Comparison of ENCODE assay signal across 21 cellular contexts in genomic region chr16:23171234-23171948, GRCh38. TPM values are rescaled to one million over a fixed set of nuclear protein-coding genes. Genes with fewer than 3 reads are reported as not detected.
DNase-seq lines count a peak whose midpoint lies in the region; FAIRE-seq and TF ChIP-seq lines count a peak whose summit lies in the region.
"Had no signal": no experiment of that assay in that cellular context is flagged by ENCODE, and none has a peak within 500 bp of the region (broad histone marks: within the 10 kb centered on the region; RNA-seq: fewer than 3 reads in every experiment).

No MANE protein-coding gene starts in this region.

- CTCF ChIA-PET in H1 (lab: Charles Lee; ENCODE audit: partially characterized antibody) = interaction anchor here (1.6 kb wide), 1 partner anchor 13 kb away, joined by 4 read pairs; no protein-coding TSS in a partner anchor

- H3K36me3 ChIP-seq in H1 (ENCODE audit: control insufficient read depth in 2 of 4, insufficient read depth in 4 of 4, low read length in 3 of 4) = no peaks in the 10 kb centered on the region

- no peak overlapping the region for H2AK5ac ChIP-seq in H1 (ENCODE audit: low read depth, low read length)

- H3K4me1 Mint-ChIP-seq in activated T-helper 2 cell treated with anti-CD3 and anti-CD28 coated beads, Interferon-gamma antibody, Interleukin-2, Interleukin-4, amounts not matched to agents 10 μg/mL and 5 μg/mL and 100 μg/mL, durations not matched to agents 14 hours and 24 hours and 36 hours (ENCODE audit: low read depth) = no peaks in the 10 kb centered on the region
- H3K4me1 Mint-ChIP-seq: immature natural killer cell, natural killer cell had no signal

- intact Hi-C loops in activated T-helper 2 cell treated with anti-CD3 and anti-CD28 coated beads, Interferon-gamma antibody, Interleukin-2, Interleukin-4, amounts not matched to agents 10 μg/mL and 5 μg/mL and 100 μg/mL, durations not matched to agents 14 hours and 24 hours and 36 hours (cut with micrococcal nuclease) = no loop called here

- H2BK5ac ChIP-seq in H1 (ENCODE audit: low read depth, low read length) = no peak overlapping the region

- H3K27me3 Mint-ChIP-seq in activated T-helper 2 cell treated with anti-CD3 and anti-CD28 coated beads, Interferon-gamma antibody, Interleukin-2, Interleukin-4, amounts not matched to agents 10 μg/mL and 5 μg/mL and 100 μg/mL, durations not matched to agents 14 hours and 24 hours and 36 hours (ENCODE audit: low read depth) = peaks cover 31% of the 10 kb centered on the region

- no peak overlapping the region for H2BK20ac ChIP-seq in H1 (ENCODE audit: low read length)

- H4K20me1 ChIP-seq in H1 (replicated peaks in 1 of 2; ENCODE audit: control insufficient read depth in 1 of 2, insufficient read depth in 2 of 2, low read length in 2 of 2) = no peaks in the 10 kb centered on the region

- POLR2A ChIA-PET in H1 (lab: Charles Lee; ENCODE audit: partially characterized antibody) = no interaction called here

- no peak overlapping the region for H4K5ac ChIP-seq in H1 (ENCODE audit: insufficient read length, low read depth, low read length)

- no peak overlapping the region for H3K23ac ChIP-seq in H1 (ENCODE audit: insufficient read length)

- FAIRE-seq in H1 (lab: Jason Lieb, UNC) (no peak), urothelium cell line (lab: Jason Lieb, UNC) (no peak)

- H3K23me2 ChIP-seq in H1 (ENCODE audit: low read depth, low read length) = no peaks in the 10 kb centered on the region

- no peak for TF ChIP-seq POLR2A in H1 (IDR thresholded peaks at IDR 0.05; ENCODE audit: control extremely low read depth in 1 of 2, low read depth in 2 of 2, low read length in 2 of 2)

- no peak overlapping the region for H3K4ac ChIP-seq in H1 (replicated peaks; ENCODE audit: insufficient read length, low read depth, low read length)

- H4K91ac ChIP-seq in H1 (replicated peaks; ENCODE audit: insufficient read length, low read length) = no peak overlapping the region

- H3K36me3 Mint-ChIP-seq in activated T-helper 2 cell treated with anti-CD3 and anti-CD28 coated beads, Interferon-gamma antibody, Interleukin-2, Interleukin-4, amounts not matched to agents 10 μg/mL and 5 μg/mL and 100 μg/mL, durations not matched to agents 14 hours and 24 hours and 36 hours (ENCODE audit: low read depth) = no peaks in the 10 kb centered on the region
- H3K36me3 Mint-ChIP-seq: CD8-positive, alpha-beta T cell; immature natural killer cell; natural killer cell had no signal

- no peak for TF ChIP-seq EP300 in H1 (IDR thresholded peaks at IDR 0.05; ENCODE audit: borderline replicate concordance in 1 of 2, low read depth in 2 of 2, low read length in 2 of 2)

- no peak overlapping the region for H3K14ac ChIP-seq in H1 (ENCODE audit: insufficient read length)

- H2BK12ac ChIP-seq in H1 (ENCODE audit: low read depth, low read length) = no peak overlapping the region

- no peaks in the 10 kb centered on the region; a peak in 1 of 7 replicates for H3K27me3 ChIP-seq in H1 (replicated peaks in 1 of 4; ENCODE audit: control insufficient read depth in 3 of 4, extremely low read depth in 1 of 4, insufficient read depth in 3 of 4, low read length in 3 of 4)

- H2AFZ ChIP-seq in H1 (ENCODE audit: low read length) = no peak overlapping the region

- 89% methylated on average over 11 of the region's 11 CpGs; no CpG with 5 or more reads in 1 of the 2 experiments for WGBS in H1 (ENCODE audit: extremely low coverage in 1 of 2, insufficient coverage in 1 of 2, insufficient read length in 1 of 2, insufficient replicate concordance in 2 of 2, low coverage in 1 of 2, low lambda C conversion rate in 2 of 2, missing lambda C conversion rate in 1 of 2), 2 experiments

- no peak overlapping the region for H3K27ac Mint-ChIP-seq in activated T-helper 2 cell treated with anti-CD3 and anti-CD28 coated beads, Interferon-gamma antibody, Interleukin-2, Interleukin-4, amounts not matched to agents 10 μg/mL and 5 μg/mL and 100 μg/mL, durations not matched to agents 14 hours and 24 hours and 36 hours
- H3K27ac Mint-ChIP-seq: CD8-positive, alpha-beta T cell; immature natural killer cell; natural killer cell had no signal

- H4K8ac ChIP-seq in H1 (ENCODE audit: extremely low read depth, insufficient read depth, low read length) = no peak overlapping the region

- H3K18ac ChIP-seq in H1 (ENCODE audit: extremely low read depth, low read length) = no peak overlapping the region

- H3K9me3 ChIP-seq in H1 (ENCODE audit: insufficient read depth in 2 of 2, low read depth in 1 of 2, low read length in 1 of 2) = no peaks in the 10 kb centered on the region

- peak overlapping the region; percentile 46; the same call in 1 of the 2 replicates for H2BK15ac ChIP-seq in H1 (ENCODE audit: low read length)

- no peak overlapping the region for H3K27ac ChIP-seq in H1 (ENCODE audit: low read depth, low read length)
- H3K27ac ChIP-seq: SK-N-MC had no signal

- H3K79me1 ChIP-seq in H1 (ENCODE audit: low read depth, low read length) = no peaks in the 10 kb centered on the region

- H3K4me3 ChIP-seq in H1 (ENCODE audit: extremely low read depth in 1 of 4, insufficient read depth in 2 of 4, low read depth in 3 of 4, low read length in 4 of 4) = no peak overlapping the region
- H3K4me3 ChIP-seq: lung, SK-N-MC, smooth muscle cell had no signal

- H3K79me2 ChIP-seq in H1 (ENCODE audit: control insufficient read depth in 1 of 2, insufficient read depth in 2 of 2, low read length in 2 of 2) = no peaks in the 10 kb centered on the region

- no peak overlapping the region for H2BK120ac ChIP-seq in H1 (replicated peaks; ENCODE audit: low read depth, low read length)

- TF ChIP-seq CTCF in H1 (IDR thresholded peaks at IDR 0.05; ENCODE audit: control extremely low read depth in 1 of 3, insufficient read depth in 1 of 3, low read depth in 1 of 3, low read length in 3 of 3) = no peak

- H3K9me3 Mint-ChIP-seq in activated T-helper 2 cell treated with anti-CD3 and anti-CD28 coated beads, Interferon-gamma antibody, Interleukin-2, Interleukin-4, amounts not matched to agents 10 μg/mL and 5 μg/mL and 100 μg/mL, durations not matched to agents 14 hours and 24 hours and 36 hours = no peaks in the 10 kb centered on the region
- H3K9me3 Mint-ChIP-seq: CD8-positive, alpha-beta T cell; immature natural killer cell; natural killer cell had no signal

- no peak overlapping the region for H3K9ac ChIP-seq in H1 (replicated peaks in 1 of 4; ENCODE audit: extremely low read depth in 1 of 4, low read depth in 3 of 4, low read length in 3 of 4)

- no peak overlapping the region for H3K4me2 ChIP-seq in H1 (ENCODE audit: insufficient read depth in 1 of 2, low read depth in 2 of 2, low read length in 2 of 2)
- H3K4me2 ChIP-seq: smooth muscle cell had no signal

- DNase-seq in GM04503 (ENCODE audit: low read depth) = peak; percentile 21
- peak; percentile 30 for DNase-seq in NCI-H460 (ENCODE audit: extremely low read depth, low read depth)
- DNase-seq in H1 (ENCODE audit: low read depth in 1 of 2, low spot score in 2 of 2) = no peak
- DNase-seq in urothelium cell line (ENCODE audit: low spot score) = peak; percentile 38
- no peak for DNase-seq in NCI-H526 treated with DMSO at 0.1 percent for 48 hours (lab: John Stamatoyannopoulos, UW)
- DNase-seq in activated T-helper 2 cell treated with anti-CD3 and anti-CD28 coated beads, Interferon-gamma antibody, Interleukin-2, Interleukin-4, amounts not matched to agents 10 μg/mL and 5 μg/mL and 100 μg/mL, durations not matched to agents 14 hours and 24 hours and 36 hours (ENCODE audit: low spot score) = no peak
- DNase-seq in 8988T = no peak
- DNase-seq: activated CD4-positive, alpha-beta T cell treated with anti-CD3 and anti-CD28 coated beads for 4 hours; activated CD8-positive, alpha-beta memory T cell treated with anti-CD3 and anti-CD28 coated beads, Interleukin-2, amount 50 U/mL, for 4 hours; activated gamma-delta T cell; CD8-positive, alpha-beta T cell; glutamatergic neuron; immature natural killer cell; natural killer cell; NCI-H2029; NCI-H524; posterior cingulate gyrus; T1000 had no signal

- H3K4me3 Mint-ChIP-seq in activated T-helper 2 cell treated with anti-CD3 and anti-CD28 coated beads, Interferon-gamma antibody, Interleukin-2, Interleukin-4, amounts not matched to agents 10 μg/mL and 5 μg/mL and 100 μg/mL, durations not matched to agents 14 hours and 24 hours and 36 hours (ENCODE audit: low read depth) = no peak overlapping the region
- H3K4me3 Mint-ChIP-seq: CD8-positive, alpha-beta T cell; immature natural killer cell; natural killer cell had no signal

- peaks cover 0 to 3% (median 0%) of the 10 kb centered on the region in 4 experiments; a peak in 1 of 7 replicates for H3K4me1 ChIP-seq in H1 (replicated peaks in 1 of 4; ENCODE audit: control insufficient read depth in 3 of 4, insufficient read depth in 4 of 4, low read length in 3 of 4)

- H3K56ac ChIP-seq in H1 (replicated peaks; ENCODE audit: insufficient read length, low read depth, low read length) = no peak overlapping the region

- TF ChIP-seq RAD21 in H1 (IDR thresholded peaks at IDR 0.05 in 1 of 2, conservative IDR thresholded peaks at IDR 0.05 in 1 of 2; ENCODE audit: low read depth in 2 of 2, low read length in 2 of 2) = no peak

RNA-seq across cellular contexts. Expression of gene SCNN1G, which starts 11.2 kb away (rescaled TPM):
- total RNA-seq in NCI-H460 (2014; rRNA removed; shearing (Covaris generic)) = not detected in 2 replicates
- not detected in 2 replicates for polyA plus RNA-seq in NCI-H460 (2014; cell fraction: nucleus; rRNA removed)
- 0.99 and 1.1 TPM in 2 replicates for total RNA-seq in H1 (2021; fragmentation: NEBNext Ultra II Directional; extraction: Animal tissue kit (Norgen Biotek cat#: 25700))
- polyA plus RNA-seq in H1 (2011; rRNA removed) = 0.73 and 1.9 TPM in 2 replicates
- polyA plus RNA-seq in H1 (2011; cell fraction: cytosol; rRNA removed) = 1.0 TPM
- 1.3 TPM for polyA plus RNA-seq in H1 (2011; cell fraction: nucleus; rRNA removed)
- polyA plus RNA-seq in H1 (2012, experiment 1 of 2) = 1.1 to 1.7 TPM (median 1.4 TPM) in 4 replicates
- polyA plus RNA-seq in H1 (2012, experiment 2 of 2) = 0.73 TPM
- 0.41 TPM for polyA plus RNA-seq in H1 (2013, experiment 1 of 2)
- 0.33 TPM for polyA plus RNA-seq in H1 (2013, experiment 2 of 2)
- 1.7 and 2.0 TPM in 2 replicates for polyA minus RNA-seq in H1 (2011; rRNA and poly(A)+ RNA removed)
- polyA minus RNA-seq in H1 (2011; cell fraction: cytosol; rRNA and poly(A)+ RNA removed) = 1.2 TPM
- polyA minus RNA-seq in H1 (2011; cell fraction: nucleus; rRNA and poly(A)+ RNA removed) = 1.1 TPM
- not detected in 2 replicates for total RNA-seq in activated T-helper 2 cell treated with anti-CD3 and anti-CD28 coated beads, Interferon-gamma antibody, Interleukin-2, Interleukin-4, amounts not matched to agents 10 μg/mL and 5 μg/mL and 100 μg/mL, durations not matched to agents 14 hours and 24 hours and 36 hours
- total RNA-seq: CD8-positive, alpha-beta T cell; natural killer cell; smooth muscle cell had no signal
- polyA plus RNA-seq: immature natural killer cell, smooth muscle cell had no signal

RNA-seq across cellular contexts. Expression of gene USP31, which starts 22.1 kb away (rescaled TPM):
- total RNA-seq in NCI-H460 (2014; rRNA removed; shearing (Covaris generic)) = 7.5 and 8.5 TPM in 2 replicates
- 4.9 and 7.0 TPM in 2 replicates for polyA plus RNA-seq in NCI-H460 (2014; cell fraction: nucleus; rRNA removed)
- total RNA-seq in H1 (2021; fragmentation: NEBNext Ultra II Directional; extraction: Animal tissue kit (Norgen Biotek cat#: 25700)) = 17.0 and 19.0 TPM in 2 replicates
- polyA plus RNA-seq in H1 (2011; rRNA removed) = 6.2 and 6.7 TPM in 2 replicates
- polyA plus RNA-seq in H1 (2011; cell fraction: cytosol; rRNA removed) = 6.3 TPM
- polyA plus RNA-seq in H1 (2011; cell fraction: nucleus; rRNA removed) = 16.1 TPM
- 4.6 to 6.1 TPM (median 5.8 TPM) in 4 replicates for polyA plus RNA-seq in H1 (2012, experiment 1 of 2)
- 1.4 TPM for polyA plus RNA-seq in H1 (2012, experiment 2 of 2)
- polyA plus RNA-seq in H1 (2013, experiment 1 of 2) = 7.4 TPM
- polyA plus RNA-seq in H1 (2013, experiment 2 of 2) = 7.4 TPM
- 33.4 and 34.7 TPM in 2 replicates for polyA minus RNA-seq in H1 (2011; rRNA and poly(A)+ RNA removed)
- 15.4 TPM for polyA minus RNA-seq in H1 (2011; cell fraction: cytosol; rRNA and poly(A)+ RNA removed)
- polyA minus RNA-seq in H1 (2011; cell fraction: nucleus; rRNA and poly(A)+ RNA removed) = 40.4 TPM
- total RNA-seq in activated T-helper 2 cell treated with anti-CD3 and anti-CD28 coated beads, Interferon-gamma antibody, Interleukin-2, Interleukin-4, amounts not matched to agents 10 μg/mL and 5 μg/mL and 100 μg/mL, durations not matched to agents 14 hours and 24 hours and 36 hours = 7.7 and 8.0 TPM in 2 replicates

Comparison
In these comparisons a context has a peak if more than half of its experiments do, and no peak if none do; other contexts are left out.
1. DNase-seq: peak in GM04503 (single experiment), NCI-H460 (single experiment) and urothelium cell line (single experiment); none in H1 (0 of 2), NCI-H526 treated with DMSO at 0.1 percent for 48 hours (single experiment), activated T-helper 2 cell treated with anti-CD3 and anti-CD28 coated beads, Interferon-gamma antibody, Interleukin-2, Interleukin-4, amounts not matched to agents 10 μg/mL and 5 μg/mL and 100 μg/mL, durations not matched to agents 14 hours and 24 hours and 36 hours (single experiment) and 8988T (single experiment).